16 cellular contexts compared by ENCODE assay signal in the genomic region with DNA sequence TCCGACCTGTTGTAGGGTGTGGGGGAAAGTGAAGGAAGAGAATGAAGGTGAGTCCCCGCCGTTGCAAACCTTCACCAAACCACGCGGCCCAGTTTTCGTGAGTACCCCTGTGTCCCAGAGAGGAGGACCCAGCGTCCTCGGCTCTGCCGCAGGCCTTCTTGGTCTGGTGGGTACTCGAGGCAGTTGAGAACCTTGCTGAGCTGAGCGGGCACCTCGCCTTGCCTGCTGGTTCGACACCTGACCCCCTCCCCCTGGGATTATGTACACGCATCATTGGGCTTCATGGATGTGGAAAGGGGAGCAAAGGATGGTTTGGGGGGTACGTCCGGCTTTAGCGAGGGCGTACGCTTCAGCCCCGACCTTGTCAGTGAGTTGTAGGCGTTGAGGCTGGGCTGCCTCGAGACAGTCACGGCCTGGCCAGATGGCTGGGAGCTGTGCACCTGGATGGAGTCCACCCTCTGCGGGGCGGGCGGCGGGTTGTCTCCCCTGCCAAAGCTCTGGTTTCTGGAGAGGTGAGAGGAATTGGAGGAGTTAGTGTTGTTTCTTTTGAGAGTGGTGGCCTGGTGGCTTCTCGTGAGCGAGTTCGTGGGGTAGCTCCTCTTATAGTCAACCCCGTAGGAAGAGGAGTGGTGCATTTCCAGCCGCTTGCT.
DNase-seq lines count a peak whose midpoint lies in the region; ATAC-seq and TF ChIP-seq lines count a peak whose summit lies in the region.
"Had no signal": no experiment of that assay in that cellular context is flagged by ENCODE, and none has a peak within 500 bp of the region (broad histone marks: within the 10 kb centered on the region; RNA-seq: fewer than 3 reads in every experiment).

No MANE protein-coding gene starts in this region.

- H3K4me1 Mint-ChIP-seq in H9, result peaks cover 58 to 79% of the 10 kb centered on the region in 2 experiments

- H3K36me3 Mint-ChIP-seq in H9 (ENCODE audit: insufficient read depth in 1 of 3, low read depth in 3 of 3), result peaks cover 31 to 71% (median 53%) of the 10 kb centered on the region in 3 experiments; a peak in 6 of 7 replicates

- peak overlapping the region in 2 of 3 experiments; percentile 76 to 85; a peak in 4 of 7 replicates for H3K27ac Mint-ChIP-seq in H9
- H3K27ac Mint-ChIP-seq: CD8-positive, alpha-beta T cell had no signal

- no peak for TF ChIP-seq EP300 in upper lobe of left lung (IDR thresholded peaks at IDR 0.05)

- no peak overlapping the region for H3K23ac ChIP-seq in H9 (ENCODE audit: insufficient read length, low read depth, low read length)

- no peak overlapping the region for H2AFZ ChIP-seq in H9 (ENCODE audit: low read length)
- H2AFZ ChIP-seq: GM23248 had no signal

- no peaks in the 10 kb centered on the region for H3K9me3 Mint-ChIP-seq in H9
- H3K9me3 Mint-ChIP-seq: CD8-positive, alpha-beta T cell had no signal

- H4K20me1 ChIP-seq in H9 (ENCODE audit: control insufficient read depth, insufficient read depth, insufficient read length), result no peaks in the 10 kb centered on the region

- H3K9ac ChIP-seq in H9 (ENCODE audit: extremely low read depth, insufficient read length, low read length) (no peak overlapping the region), iPS-15b (ENCODE audit: low read depth, low read length) (peak overlapping the region; percentile 30)
- H3K9ac ChIP-seq: GM23248 had no signal

- no peak for DNase-seq in H9
- peak; percentile 85 for DNase-seq in cerebellum (ENCODE audit: low spot score)
- DNase-seq in upper lobe of left lung, result peak in 1 of 2 donors; percentile 68
- DNase-seq in GM13976 (ENCODE audit: low spot score), result no peak
- DNase-seq in Ammon's horn (ENCODE audit: low spot score), result no peak
- DNase-seq: CD8-positive, alpha-beta T cell; COR-L47; DND-41; GM23248 had no signal

- H3K27me3 Mint-ChIP-seq in H9 (ENCODE audit: low read depth), result no peaks in the 10 kb centered on the region; the same call in 1 of the 2 replicates

- H2BK15ac ChIP-seq in H9 (ENCODE audit: low read depth, low read length), result no peak overlapping the region

- no peak overlapping the region for H2BK120ac ChIP-seq in H9 (ENCODE audit: low read depth, low read length, poor library complexity, severe bottlenecking)

- no peak overlapping the region; a peak in 1 of 5 replicates for H3K4me3 Mint-ChIP-seq in H9
- H3K4me3 Mint-ChIP-seq: CD14-positive monocyte; CD8-positive, alpha-beta T cell had no signal

- H3K79me2 ChIP-seq in H9 (ENCODE audit: insufficient read depth, low read length), result no peaks in the 10 kb centered on the region

- no peaks in the 10 kb centered on the region for H3K23me2 ChIP-seq in H9 (ENCODE audit: insufficient read length, low read depth, low read length, poor library complexity, severe bottlenecking)

- H3K27ac ChIP-seq in H9 (ENCODE audit: insufficient read length, low read depth, low read length), result no peak overlapping the region
- no peak overlapping the region for H3K27ac ChIP-seq in upper lobe of left lung
- H3K27ac ChIP-seq: A549, GM23248 had no signal

- no peak overlapping the region for H2AK5ac ChIP-seq in H9 (ENCODE audit: insufficient read length, low read length)

- no peaks in the 10 kb centered on the region for H3K9me3 ChIP-seq in H9 (ENCODE audit: control insufficient read depth, low read depth, low read length)
- H3K9me3 ChIP-seq in iPS-15b (ENCODE audit: control insufficient read depth, insufficient read depth, low read length), result no peaks in the 10 kb centered on the region
- H3K9me3 ChIP-seq in upper lobe of left lung, result no peaks in the 10 kb centered on the region
- H3K9me3 ChIP-seq: A549, HAP-1 had no signal

- H4K5ac ChIP-seq in H9 (ENCODE audit: insufficient read length, low read depth, low read length), result no peak overlapping the region

- no peak overlapping the region for H4K91ac ChIP-seq in H9 (ENCODE audit: insufficient read length, low read depth, low read length)

- no peaks in the 10 kb centered on the region for H3K79me1 ChIP-seq in H9 (ENCODE audit: insufficient read depth, low read depth, low read length, poor library complexity, severe bottlenecking)

- no peak overlapping the region for H3K56ac ChIP-seq in H9 (ENCODE audit: insufficient read length, low read depth, low read length)

- no peak overlapping the region for H3K14ac ChIP-seq in H9 (ENCODE audit: insufficient read depth, low read length)

- H4K8ac ChIP-seq in H9 (replicated peaks; ENCODE audit: insufficient read length, low read depth, low read length), result no peak overlapping the region

- TF ChIP-seq POLR2A in upper lobe of left lung (IDR thresholded peaks at IDR 0.05), result no peak

- H2BK5ac ChIP-seq in H9 (ENCODE audit: insufficient read length, low read length), result no peak overlapping the region

- no peak overlapping the region for H3K4me3 ChIP-seq in iPS-15b (ENCODE audit: low read depth, low read length)
- no peak overlapping the region for H3K4me3 ChIP-seq in upper lobe of left lung
- H3K4me3 ChIP-seq: A549, GM12878, GM23248, HAP-1 had no signal

- TF ChIP-seq CTCF in H9 (conservative IDR thresholded peaks at IDR 0.05) (no peak), upper lobe of left lung (IDR thresholded peaks at IDR 0.05) (no peak), GM13976 (IDR thresholded peaks at IDR 0.05; ENCODE audit: borderline replicate concordance, control extremely low read depth, extremely low read depth, insufficient read depth, missing control alignments) (no peak)

- H3K36me3 ChIP-seq in iPS-15b (ENCODE audit: control insufficient read depth, insufficient read depth, low read length) (peaks cover 19% of the 10 kb centered on the region), upper lobe of left lung (peaks cover 0 to 21% (median 16%) of the 10 kb centered on the region in 4 donors)

- no peaks in the 10 kb centered on the region for H3K27me3 ChIP-seq in H9 (ENCODE audit: insufficient read depth, low read length)
- H3K27me3 ChIP-seq in iPS-15b (ENCODE audit: control insufficient read depth, insufficient read depth, low read length), result no peaks in the 10 kb centered on the region
- no peaks in the 10 kb centered on the region for H3K27me3 ChIP-seq in upper lobe of left lung

- H2BK20ac ChIP-seq in H9 (ENCODE audit: low read depth, low read length, poor library complexity, severe bottlenecking), result no peak overlapping the region

- no peak overlapping the region for H2BK12ac ChIP-seq in H9 (ENCODE audit: insufficient read length, low read depth, low read length)

- H3K4me1 ChIP-seq in H9 (ENCODE audit: insufficient read depth, low read length), result peaks cover 6% of the 10 kb centered on the region; the same call in 1 of the 2 replicates
- peaks cover 35% of the 10 kb centered on the region for H3K4me1 ChIP-seq in iPS-15b (ENCODE audit: control insufficient read depth, insufficient read depth, low read length)
- peaks cover 9 to 15% (median 13%) of the 10 kb centered on the region in 4 donors for H3K4me1 ChIP-seq in upper lobe of left lung
- H3K4me1 ChIP-seq: A549 had no signal

- ATAC-seq in upper lobe of left lung (ENCODE audit: low FRiP score in 2 of 2) (peak; percentile 17 to 19), HG02884 (IDR thresholded peaks at IDR 0.05; ENCODE audit: unreplicated experiment) (no peak)
- ATAC-seq: A549; CD8-positive, alpha-beta T cell; GM12878; HepG2 had no signal

- WGBS in H9 (ENCODE audit: extremely low coverage, insufficient read length, low lambda C conversion rate), result no CpG with 5 or more reads among the region's 32 CpGs
- 95 to 97% methylated on average over 30 of the region's 32 CpGs for WGBS in upper lobe of left lung, 2 donors

- in situ Hi-C loops in GM13976 (cut with MboI; ENCODE audit: low sequenced_read_pairs, unreplicated experiment), result no loop called here

- H3K18ac ChIP-seq in H9 (ENCODE audit: insufficient read length, low read depth, low read length), result no peak overlapping the region

- no peak overlapping the region for H3K4ac ChIP-seq in H9 (ENCODE audit: low read depth, low read length)

- no peak overlapping the region for H3T11ph ChIP-seq in H9 (ENCODE audit: low read length)

- no peak overlapping the region for H3K4me2 ChIP-seq in H9 (ENCODE audit: insufficient read depth, insufficient read length, low read length)
- H3K4me2 ChIP-seq: A549 had no signal
